ENCODE assay signal across 28 cellular contexts in genomic region chr19:20245309-20245708, GRCh38.
"Had no signal": no experiment of that assay in that cellular context is flagged by ENCODE, and none has a peak within 500 bp of the region (broad histone marks: within the 10 kb centered on the region; RNA-seq: fewer than 3 reads in every experiment).

No MANE protein-coding gene starts in this region.

- H3K27ac ChIP-seq: neural progenitor cell, ovary, parathyroid adenoma, psoas muscle, right lobe of liver, sigmoid colon, stomach, thoracic aorta, tibial artery, transverse colon, upper lobe of right lung, uterus had no signal

- H3K4me3 Mint-ChIP-seq: naive thymus-derived CD4-positive, alpha-beta T cell; nephron; neural progenitor cell; stimulated activated naive B cell treated with anti-CD40 and anti-IgM and Interleukin-4, amounts not matched to agents 10 μg/mL and 1 μg/mL and 100 μg/mL, for 72 hours; stimulated activated naive CD8-positive, alpha-beta T cell treated with anti-CD3 and anti-CD28 coated beads, Interleukin-15, Interleukin-2, amounts not matched to agents 100 ng/mL and 50 ng/mL, for 24 hours; type B pancreatic cell had no signal

- H3K4me2 ChIP-seq: neural progenitor cell had no signal

- DNase-seq: naive thymus-derived CD4-positive, alpha-beta T cell; occipital lobe; ovary; posterior cingulate gyrus; psoas muscle; right cardiac atrium; right lobe of liver; sigmoid colon; small intestine; stimulated activated CD4-positive, alpha-beta T cell treated with anti-CD3 and anti-CD28 coated beads, Interleukin-15, amount 100 ng/mL, for 24 hours; stimulated activated CD4-positive, alpha-beta T cell treated with anti-CD3 and anti-CD28 coated beads, Interleukin-2, amount 100 ng/mL, for 24 hours; stimulated activated CD4-positive, alpha-beta T cell treated with anti-CD3 and anti-CD28 coated beads, Interleukin-2, amount 100 ng/mL, for 48 hours; stimulated activated CD4-positive, alpha-beta T cell treated with anti-CD3 and anti-CD28 coated beads, Interleukin-4, amount 100 ng/mL, for 24 hours; stimulated activated naive B cell treated with anti-CD40 and anti-IgM and Interleukin-4, amounts not matched to agents 10 μg/mL and 1 μg/mL and 100 μg/mL, for 72 hours; stimulated activated naive CD4-positive, alpha-beta T cell treated with Interleukin-2 at 50 U/mL for 16 hours; stomach; tibial artery; transverse colon; upper lobe of right lung; uterus had no signal

- H2AFZ ChIP-seq: neural progenitor cell, parathyroid adenoma had no signal

- H3K79me2 ChIP-seq: parathyroid adenoma had no signal

- H3K36me3 Mint-ChIP-seq: naive thymus-derived CD4-positive, alpha-beta T cell; stimulated activated effector memory CD8-positive, alpha-beta T cell treated with anti-CD3 and anti-CD28 coated beads, Interleukin-12 subunit alpha, Interleukin-12 subunit beta, amount 100 ng/mL, for 72 hours; stimulated activated naive B cell treated with anti-CD40 and anti-IgM and Interleukin-4, amounts not matched to agents 10 μg/mL and 1 μg/mL and 100 μg/mL, for 72 hours; type B pancreatic cell had no signal

- ATAC-seq: naive thymus-derived CD4-positive, alpha-beta T cell; psoas muscle; right cardiac atrium; right lobe of liver; stimulated activated naive B cell treated with anti-CD40 and anti-IgM and Interleukin-4, amounts not matched to agents 10 μg/mL and 1 μg/mL and 100 μg/mL, for 72 hours; upper lobe of right lung had no signal

- H3K27ac Mint-ChIP-seq: nephron; neural progenitor cell; progenitor cell of endocrine pancreas; stimulated activated naive CD8-positive, alpha-beta T cell treated with anti-CD3 and anti-CD28 coated beads, Interleukin-15, Interleukin-2, amounts not matched to agents 100 ng/mL and 50 ng/mL, for 24 hours; type B pancreatic cell had no signal

- H3K4me3 ChIP-seq: neural progenitor cell, ovary, psoas muscle, right lobe of liver, sigmoid colon, stomach, thoracic aorta, tibial artery, transverse colon, upper lobe of right lung, uterus had no signal

- H3K27me3 Mint-ChIP-seq: naive thymus-derived CD4-positive, alpha-beta T cell; progenitor cell of endocrine pancreas; stimulated activated naive B cell treated with anti-CD40 and anti-IgM and Interleukin-4, amounts not matched to agents 10 μg/mL and 1 μg/mL and 100 μg/mL, for 72 hours; stimulated activated naive CD8-positive, alpha-beta T cell treated with anti-CD3 and anti-CD28 coated beads, Interleukin-15, Interleukin-2, amounts not matched to agents 100 ng/mL and 50 ng/mL, for 24 hours; type B pancreatic cell had no signal

- H3K4me1 ChIP-seq: psoas muscle, right lobe of liver, sigmoid colon, tibial artery, transverse colon, uterus had no signal

- H3K4me1 Mint-ChIP-seq: nephron, neural progenitor cell had no signal

- H3K9ac ChIP-seq: neural progenitor cell, parathyroid adenoma had no signal

- H3K9me3 Mint-ChIP-seq: stimulated activated naive B cell treated with anti-CD40 and anti-IgM and Interleukin-4, amounts not matched to agents 10 μg/mL and 1 μg/mL and 100 μg/mL, for 72 hours; stimulated activated naive CD8-positive, alpha-beta T cell treated with anti-CD3 and anti-CD28 coated beads, Interleukin-15, Interleukin-2, amounts not matched to agents 100 ng/mL and 50 ng/mL, for 24 hours; type B pancreatic cell had no signal

- H3K27me3 ChIP-seq: neural progenitor cell, ovary, right lobe of liver, sigmoid colon, stomach, tibial artery, transverse colon, upper lobe of right lung, uterus had no signal
